Comparison of ENCODE assay signal across 8 cellular contexts in the genomic region with DNA sequence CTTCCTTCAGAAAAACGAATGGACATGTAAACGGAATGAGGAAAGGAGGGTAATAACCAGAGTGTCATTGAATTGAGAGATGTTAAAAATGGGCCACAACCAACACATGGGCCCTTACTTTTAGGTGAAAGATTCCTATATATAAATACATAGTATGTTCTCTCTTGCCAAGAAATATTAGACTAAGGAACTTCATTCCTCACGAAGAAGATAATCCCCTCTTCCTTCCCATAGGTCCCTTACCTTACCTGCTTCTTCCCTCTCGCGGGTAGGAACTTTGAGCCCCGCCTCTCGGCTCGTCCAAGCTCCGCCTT. TPM values are rescaled to one million over a fixed set of nuclear protein-coding genes. Genes with fewer than 3 reads are reported as not detected.
DNase-seq lines count a peak whose midpoint lies in the region; ATAC-seq, FAIRE-seq and TF ChIP-seq lines count a peak whose summit lies in the region.

No MANE protein-coding gene starts in this region.

- peaks cover 37% of the 10 kb centered on the region for H3K79me2 ChIP-seq in HepG2 (ENCODE audit: insufficient read depth, low read length)

- ATAC-seq in HepG2: no peak

- in situ Hi-C loops in astrocyte of the spinal cord (cut with HindIII; ENCODE audit: low sequenced_read_pairs): no loop called here
- in situ Hi-C loops in HepG2 (cut with HindIII; ENCODE audit: extremely low pct_ligation_motif_present, low pct_unique_long_range_greater_than_20kb): no loop called here

- TF ChIP-seq EP300 in HepG2 (IDR thresholded peaks at IDR 0.05; ENCODE audit: low read depth in 2 of 2, low read length in 2 of 2) (no peak), HepG2 (CRISPR knock-in tag; IDR thresholded peaks at IDR 0.05; ENCODE audit: borderline replicate concordance) (no peak)

- peak overlapping the region; percentile 89 for H3K4me2 ChIP-seq in HepG2 (ENCODE audit: low read depth, low read length)

- TF ChIP-seq POLR2A in HepG2 (IDR thresholded peaks at IDR 0.05; ENCODE audit: insufficient read depth in 1 of 2, low read depth in 2 of 2, low read length in 2 of 2): no peak

- 2% methylated on average over 9 of the region's 9 CpGs for WGBS in HepG2 (ENCODE audit: low lambda C conversion rate)

- peak overlapping the region; percentile 80 for H3K4me3 Mint-ChIP-seq in activated naive CD4-positive, alpha-beta T cell treated with anti-CD3 and anti-CD28 coated beads for 36 hours

- DNase-seq in activated naive CD4-positive, alpha-beta T cell treated with anti-CD3 and anti-CD28 coated beads for 36 hours: no peak
- DNase-seq in activated naive CD4-positive, alpha-beta T cell treated with Interleukin-2 at 50 U/mL for 16 hours: no peak
- no peak for DNase-seq in astrocyte of the spinal cord (ENCODE audit: low read depth, low spot score)
- DNase-seq in HepG2 (ENCODE audit: low spot score): no peak
- DNase-seq in tibial artery: no peak
- no peak for DNase-seq in islet precursor cell
- no peak for DNase-seq in COLO668 (lab: John Stamatoyannopoulos, UW; ENCODE audit: unreplicated experiment)
- DNase-seq in COLO829 (ENCODE audit: low spot score): no peak

- H3K4me3 ChIP-seq in astrocyte of the spinal cord (ENCODE audit: low read depth, low read length) (peak overlapping the region; percentile 99), HepG2 (replicated peaks in 1 of 3; ENCODE audit: insufficient read depth in 1 of 3, low read depth in 2 of 3, low read length in 3 of 3) (peak overlapping the region; percentile 94 to 98 (median 97)), tibial artery (peak overlapping the region; percentile 67 to 78)

- H3K27me3 Mint-ChIP-seq in activated naive CD4-positive, alpha-beta T cell treated with anti-CD3 and anti-CD28 coated beads for 36 hours (ENCODE audit: low read depth): no peaks in the 10 kb centered on the region

- H3K4me1 ChIP-seq in HepG2 (ENCODE audit: insufficient read depth, low read length) (peaks cover 53% of the 10 kb centered on the region), tibial artery (peaks cover 0 to 23% (median 11%) of the 10 kb centered on the region in 4 donors)

- H4K20me1 ChIP-seq in HepG2 (ENCODE audit: insufficient read depth, low read length): peaks cover 4% of the 10 kb centered on the region; the same call in 1 of the 2 replicates

- peaks cover 2% of the 10 kb centered on the region for H3K36me3 Mint-ChIP-seq in activated naive CD4-positive, alpha-beta T cell treated with anti-CD3 and anti-CD28 coated beads for 36 hours (ENCODE audit: low read depth)

- H3K27ac ChIP-seq in HepG2 (ENCODE audit: extremely low read length, insufficient read depth, low read length) (peak overlapping the region; percentile 2), tibial artery (peak overlapping the region; percentile 82 to 83)

- H3K9me3 ChIP-seq in HepG2 (ENCODE audit: low read length) (no peaks in the 10 kb centered on the region), tibial artery (no peaks in the 10 kb centered on the region)

- H3K4me1 Mint-ChIP-seq in activated naive CD4-positive, alpha-beta T cell treated with anti-CD3 and anti-CD28 coated beads for 36 hours (ENCODE audit: low read depth): peaks cover 41% of the 10 kb centered on the region

- no peak for TF ChIP-seq CTCF in astrocyte of the spinal cord (IDR thresholded peaks at IDR 0.05; ENCODE audit: low read depth, low read length)
- TF ChIP-seq CTCF in HepG2 (CRISPR knock-in tag; IDR thresholded peaks at IDR 0.05): no peak
- TF ChIP-seq CTCF in tibial artery (IDR thresholded peaks at IDR 0.05): no peak

- BruUV-seq in HepG2 (replicated peaks; lab: Mats Ljungman, UMichigan): no TSS peak

- H3K27me3 ChIP-seq in HepG2 (ENCODE audit: control insufficient read depth in 1 of 2, insufficient read depth in 2 of 2, low read length in 2 of 2) (no peaks in the 10 kb centered on the region; a peak in 1 of 5 replicates), tibial artery (no peaks in the 10 kb centered on the region)

- no peaks in the 10 kb centered on the region for H3K36me3 ChIP-seq in HepG2 (replicated peaks in 1 of 2; ENCODE audit: control insufficient read depth in 1 of 2, insufficient read depth in 2 of 2, low read length in 2 of 2)
- H3K36me3 ChIP-seq in tibial artery: no peaks in the 10 kb centered on the region

- intact Hi-C loops in activated naive CD4-positive, alpha-beta T cell treated with anti-CD3 and anti-CD28 coated beads for 36 hours (cut with micrococcal nuclease): loop anchor here (1.0 to 5.0 kb wide), 9 partner anchors 16 to 440 kb away; partner anchors contain the start of genes C6orf89, CMTR1 and MDGA1
- intact Hi-C loops in HepG2 (cut with micrococcal nuclease; ENCODE audit: unreplicated experiment): loop anchor here (1.0 kb wide), 1 partner anchor 35 kb away; no protein-coding TSS in a partner anchor
- intact Hi-C loops in tibial artery (cut with DNase I; ENCODE audit: low total_unique reads): no loop called here

- no peak for TF ChIP-seq RAD21 in HepG2 (CRISPR knock-in tag; IDR thresholded peaks at IDR 0.05)

- H3K27ac Mint-ChIP-seq in activated naive CD4-positive, alpha-beta T cell treated with anti-CD3 and anti-CD28 coated beads for 36 hours: peak overlapping the region; percentile 87

- H2AFZ ChIP-seq in HepG2 (ENCODE audit: low read length): peak overlapping the region; percentile 58

- POLR2A ChIA-PET in HepG2 (lab: Yijun Ruan, JAX): interaction anchor here (0.5 to 2.7 kb wide), 10 partner anchors 11 to 383 kb away, joined by 3 to 54 read pairs (median 6); partner anchors contain the start of gene PPIL1

- peak overlapping the region; percentile 45 for H3K9ac ChIP-seq in HepG2 (ENCODE audit: insufficient read depth, low read depth, low read length)

- no peaks in the 10 kb centered on the region for H3K9me3 Mint-ChIP-seq in activated naive CD4-positive, alpha-beta T cell treated with anti-CD3 and anti-CD28 coated beads for 36 hours

- no peak for FAIRE-seq in HepG2 (lab: Jason Lieb, UNC)

- CTCF ChIA-PET in activated naive CD4-positive, alpha-beta T cell treated with anti-CD3 and anti-CD28 coated beads for 36 hours (lab: Charles Lee): interaction anchor here (0.5 to 1.5 kb wide), 7 partner anchors 48 to 362 kb away, joined by 3 to 4 read pairs (median 3); no protein-coding TSS in a partner anchor
- CTCF ChIA-PET in HepG2 (lab: Yijun Ruan, JAX; ENCODE audit: low intra/inter-chr PET ratio, low total read pairs): no interaction called here

TF ChIP-seq in HepG2, 621 proteins besides CTCF, POLR2A, EP300 and RAD21 (continues in another document):
- TF ChIP-seq KAT8 (CRISPR knock-in tag; IDR thresholded peaks at IDR 0.05) (no peak), ZSCAN21 (CRISPR knock-in tag; IDR thresholded peaks at IDR 0.05; ENCODE audit: borderline replicate concordance) (0 out of 2 replicates have a peak, but pooled peaks have one; percentile 12)

RNA-seq across cellular contexts. Expression of gene TBC1D22B, which starts 0.3 kb away (rescaled TPM):
- 10 to 100 TPM; 13.4 to 15.1 TPM for total RNA-seq in activated naive CD4-positive, alpha-beta T cell treated with anti-CD3 and anti-CD28 coated beads for 36 hours
- total RNA-seq in HepG2 (2016; rRNA removed; fragmentation: Illumina TruSeq; extraction: Trizol): 12.9 and 15.5 TPM in 2 replicates
- total RNA-seq in HepG2 (2016; cell fraction: cytosol; rRNA removed; fragmentation: Illumina TruSeq; extraction: Trizol; ENCODE audit: low read depth): 5.1 and 5.5 TPM in 2 replicates
- 12.5 and 13.1 TPM in 2 replicates for total RNA-seq in HepG2 (2016; cell fraction: insoluble cytoplasmic fraction; rRNA removed; fragmentation: Illumina TruSeq; extraction: Trizol)
- total RNA-seq in HepG2 (2016; cell fraction: membrane; rRNA removed; fragmentation: Illumina TruSeq; extraction: Trizol): 18.5 and 19.2 TPM in 2 replicates
- total RNA-seq in HepG2 (2016; cell fraction: nucleus; rRNA removed; fragmentation: Illumina TruSeq; extraction: Trizol): 11.0 and 12.8 TPM in 2 replicates
- 8.4 and 9.7 TPM in 2 replicates for polyA plus RNA-seq in HepG2 (2011; rRNA removed)
- 9.7 and 10.3 TPM in 2 replicates for polyA plus RNA-seq in HepG2 (2011; cell fraction: cytosol; rRNA removed)
- 10.9 and 11.1 TPM in 2 replicates for polyA plus RNA-seq in HepG2 (2011; cell fraction: nucleus; rRNA removed)
- polyA plus RNA-seq in HepG2 (2012): 10.9 and 11.4 TPM in 2 replicates
- polyA plus RNA-seq in HepG2 (2016; cell fraction: cytosol; fragmentation: Illumina TruSeq; extraction: Trizol; ENCODE audit: low read depth): 4.7 and 5.3 TPM in 2 replicates
- polyA plus RNA-seq in HepG2 (2016; cell fraction: insoluble cytoplasmic fraction; fragmentation: Illumina TruSeq; extraction: Trizol; ENCODE audit: low read depth): 17.4 and 20.4 TPM in 2 replicates
- polyA plus RNA-seq in HepG2 (2016; cell fraction: membrane; fragmentation: Illumina TruSeq; extraction: Trizol; ENCODE audit: low read depth): 15.4 and 16.5 TPM in 2 replicates
- polyA plus RNA-seq in HepG2 (2016; cell fraction: nucleus; fragmentation: Illumina TruSeq; extraction: Trizol; ENCODE audit: insufficient read depth, low read depth): 20.1 and 21.3 TPM in 2 replicates
- polyA minus RNA-seq in HepG2 (2011; rRNA and poly(A)+ RNA removed; ENCODE audit: low replicate concordance): 5.2 and 8.5 TPM in 2 replicates
- 4.5 and 5.4 TPM in 2 replicates for polyA minus RNA-seq in HepG2 (2011; cell fraction: cytosol; rRNA and poly(A)+ RNA removed)
- 10.0 and 11.3 TPM in 2 replicates for polyA minus RNA-seq in HepG2 (2011; cell fraction: nucleus; rRNA and poly(A)+ RNA removed)

RNA-seq across cellular contexts. Expression of gene TMEM217, which starts 0.7 kb away (rescaled TPM):
- under 1 TPM; 0.81 to 0.95 TPM for total RNA-seq in activated naive CD4-positive, alpha-beta T cell treated with anti-CD3 and anti-CD28 coated beads for 36 hours
- total RNA-seq in HepG2 (2016; rRNA removed; fragmentation: Illumina TruSeq; extraction: Trizol): 1.6 and 3.4 TPM in 2 replicates
- 1.1 and 2.0 TPM in 2 replicates for total RNA-seq in HepG2 (2016; cell fraction: cytosol; rRNA removed; fragmentation: Illumina TruSeq; extraction: Trizol; ENCODE audit: low read depth)
- 1.9 and 2.0 TPM in 2 replicates for total RNA-seq in HepG2 (2016; cell fraction: insoluble cytoplasmic fraction; rRNA removed; fragmentation: Illumina TruSeq; extraction: Trizol)
- 1.5 and 2.6 TPM in 2 replicates for total RNA-seq in HepG2 (2016; cell fraction: membrane; rRNA removed; fragmentation: Illumina TruSeq; extraction: Trizol)
- 3.4 and 4.3 TPM in 2 replicates for total RNA-seq in HepG2 (2016; cell fraction: nucleus; rRNA removed; fragmentation: Illumina TruSeq; extraction: Trizol)
- polyA plus RNA-seq in HepG2 (2011; rRNA removed): 1.8 and 2.3 TPM in 2 replicates
- polyA plus RNA-seq in HepG2 (2011; cell fraction: cytosol; rRNA removed): 1.2 and 1.8 TPM in 2 replicates
- 0.56 and 0.92 TPM in 2 replicates for polyA plus RNA-seq in HepG2 (2011; cell fraction: nucleus; rRNA removed)
- 1.3 and 1.5 TPM in 2 replicates for polyA plus RNA-seq in HepG2 (2012)
- 0.25 and 0.40 TPM in 2 replicates for polyA plus RNA-seq in HepG2 (2016; cell fraction: cytosol; fragmentation: Illumina TruSeq; extraction: Trizol; ENCODE audit: low read depth)
- 2.7 and 3.0 TPM in 2 replicates for polyA plus RNA-seq in HepG2 (2016; cell fraction: insoluble cytoplasmic fraction; fragmentation: Illumina TruSeq; extraction: Trizol; ENCODE audit: low read depth)
- polyA plus RNA-seq in HepG2 (2016; cell fraction: membrane; fragmentation: Illumina TruSeq; extraction: Trizol; ENCODE audit: low read depth): 0.95 and 1.4 TPM in 2 replicates
- polyA plus RNA-seq in HepG2 (2016; cell fraction: nucleus; fragmentation: Illumina TruSeq; extraction: Trizol; ENCODE audit: insufficient read depth, low read depth): 2.9 and 4.5 TPM in 2 replicates
- polyA minus RNA-seq in HepG2 (2011; rRNA and poly(A)+ RNA removed; ENCODE audit: low replicate concordance): 1.7 and 2.2 TPM in 2 replicates
- polyA minus RNA-seq in HepG2 (2011; cell fraction: cytosol; rRNA and poly(A)+ RNA removed): 0.97 and 2.3 TPM in 2 replicates
- polyA minus RNA-seq in HepG2 (2011; cell fraction: nucleus; rRNA and poly(A)+ RNA removed): 2.1 and 2.7 TPM in 2 replicates
